ENCODE assay signal across 8 cellular contexts in the genomic region with DNA sequence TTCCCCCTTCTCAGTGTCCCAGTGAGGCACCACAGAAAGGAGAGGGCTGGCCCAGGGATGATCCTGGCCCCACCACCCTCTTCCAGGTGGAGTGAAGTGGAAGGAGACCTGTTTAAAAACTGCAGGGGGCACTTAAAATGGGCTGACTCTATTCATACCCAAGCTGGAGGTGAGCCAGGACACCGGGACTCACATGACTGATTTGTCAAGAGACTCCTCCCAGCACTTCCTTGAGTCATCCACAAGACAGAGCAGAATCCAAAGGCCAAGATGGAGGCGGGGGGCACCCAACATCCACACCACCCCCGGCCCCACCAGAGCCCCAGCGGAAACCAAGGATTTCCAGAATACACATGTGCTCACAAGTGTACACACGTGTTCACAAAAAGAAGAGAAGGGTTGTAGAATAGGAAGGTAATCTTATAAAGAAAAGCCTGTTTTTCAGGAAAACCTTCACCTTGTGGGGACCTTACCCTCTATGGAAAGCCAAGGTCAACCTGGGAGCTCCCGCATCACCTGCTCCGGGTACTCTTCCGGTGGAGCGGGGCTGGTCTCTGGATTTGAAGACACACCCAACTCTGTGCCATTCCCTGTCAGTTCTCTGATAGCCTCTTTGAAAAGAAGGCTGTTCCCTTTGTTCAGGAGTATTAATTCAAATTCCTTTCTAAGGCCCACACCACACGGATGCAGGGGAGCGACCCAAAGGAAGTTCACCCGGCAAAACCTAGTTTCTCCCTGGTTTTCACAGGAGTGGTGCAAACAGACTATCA. TPM values are rescaled to one million over a fixed set of nuclear protein-coding genes. Genes with fewer than 3 reads are reported as not detected.
DNase-seq lines count a peak whose midpoint lies in the region; ATAC-seq and TF ChIP-seq lines count a peak whose summit lies in the region.

No MANE protein-coding gene starts in this region.

- peak overlapping the region; percentile 86 to 99 (median 96) for H3K4me2 ChIP-seq in BLaER1 treated with 17β-estradiol and CSF1 and Interleukin-3, amounts not matched to agents 10 nM and 100 nM
- no peak overlapping the region for H3K4me2 ChIP-seq in mesenchymal stem cell (ENCODE audit: low read length, poor library complexity, severe bottlenecking)

- peak; percentile 59 for DNase-seq in NCI-H1092 treated with DMSO at 0.1 percent for 48 hours (lab: John Stamatoyannopoulos, UW)
- peak; percentile 52 for DNase-seq in cerebellum (ENCODE audit: low spot score)
- DNase-seq in mesenchymal stem cell: peak; percentile 81
- DNase-seq in CD8-positive, alpha-beta T cell: no peak
- no peak for DNase-seq in SHP77 (lab: John Stamatoyannopoulos, UW)
- DNase-seq in UCSD-AML1 (lab: John Stamatoyannopoulos, UW; ENCODE audit: unreplicated experiment): no peak
- DNase-seq in CD8-positive, alpha-beta memory T cell: no peak

- H3K4me1 ChIP-seq in BLaER1 treated with 17β-estradiol and CSF1 and Interleukin-3, amounts not matched to agents 10 nM and 100 nM: peaks cover 98 to 100% (median 100%) of the 10 kb centered on the region in 10 experiments
- H3K4me1 ChIP-seq in mesenchymal stem cell (ENCODE audit: control insufficient read depth, insufficient read depth, low read depth, low read length): peaks cover 71% of the 10 kb centered on the region
- no peaks in the 10 kb centered on the region for H3K4me1 ChIP-seq in CD8-positive, alpha-beta T cell (ENCODE audit: insufficient read depth, low read length)
- no peaks in the 10 kb centered on the region for H3K4me1 ChIP-seq in CD8-positive, alpha-beta memory T cell (ENCODE audit: insufficient read depth, low read length)

- H3K9me3 Mint-ChIP-seq in CD8-positive, alpha-beta T cell: no peaks in the 10 kb centered on the region
- H3K9me3 Mint-ChIP-seq in CD8-positive, alpha-beta memory T cell: no peaks in the 10 kb centered on the region

- no peak overlapping the region for H2AFZ ChIP-seq in mesenchymal stem cell (ENCODE audit: low read depth, low read length)

- peak overlapping the region in 1 of 2 experiments; percentile 51 for H2BK12ac ChIP-seq in mesenchymal stem cell (ENCODE audit: low read length in 2 of 2)

- H3K36me3 Mint-ChIP-seq in CD8-positive, alpha-beta T cell: no peaks in the 10 kb centered on the region
- H3K36me3 Mint-ChIP-seq in CD8-positive, alpha-beta memory T cell: no peaks in the 10 kb centered on the region

- peak overlapping the region; percentile 71 for H2AK5ac ChIP-seq in mesenchymal stem cell (ENCODE audit: low read length, severe bottlenecking)

- H4K20me1 ChIP-seq in BLaER1 treated with 17β-estradiol and CSF1 and Interleukin-3, amounts not matched to agents 10 nM and 100 nM: peaks cover 100% of the 10 kb centered on the region in 11 experiments

- H3K36me3 ChIP-seq in BLaER1 treated with 17β-estradiol and CSF1 and Interleukin-3, amounts not matched to agents 10 nM and 100 nM: peaks cover 6 to 45% (median 27%) of the 10 kb centered on the region in 11 experiments; a peak in 19 of 22 replicates
- peaks cover 12 to 18% of the 10 kb centered on the region in 2 experiments for H3K36me3 ChIP-seq in mesenchymal stem cell (ENCODE audit: control insufficient read depth in 1 of 2, insufficient read depth in 2 of 2, low read depth in 1 of 2, low read length in 2 of 2)
- H3K36me3 ChIP-seq in CD8-positive, alpha-beta T cell (ENCODE audit: insufficient read depth, low read length): no peaks in the 10 kb centered on the region
- no peaks in the 10 kb centered on the region for H3K36me3 ChIP-seq in CD8-positive, alpha-beta memory T cell (ENCODE audit: insufficient read depth, low read length)

- H2BK5ac ChIP-seq in mesenchymal stem cell (ENCODE audit: low read depth, low read length, poor library complexity, severe bottlenecking): no peak overlapping the region

- H3K79me1 ChIP-seq in mesenchymal stem cell (replicated peaks; ENCODE audit: low read length, poor library complexity, severe bottlenecking): peaks cover 7% of the 10 kb centered on the region

- peak overlapping the region in 10 of 11 experiments; percentile 69 to 92 (median 82); a peak in 20 of 22 replicates for H3K27ac ChIP-seq in BLaER1 treated with 17β-estradiol and CSF1 and Interleukin-3, amounts not matched to agents 10 nM and 100 nM
- H3K27ac ChIP-seq in mesenchymal stem cell (ENCODE audit: low read length, poor library complexity, severe bottlenecking): no peak overlapping the region
- H3K27ac ChIP-seq in CD8-positive, alpha-beta T cell (ENCODE audit: low read depth, low read length): no peak overlapping the region
- no peak overlapping the region for H3K27ac ChIP-seq in CD8-positive, alpha-beta memory T cell (ENCODE audit: low read depth, low read length)

- peak overlapping the region; percentile 81 for H2BK120ac ChIP-seq in mesenchymal stem cell (ENCODE audit: low read depth, low read length)

- CTCF ChIA-PET in CD8-positive, alpha-beta T cell (lab: Charles Lee): no interaction called here
- CTCF ChIA-PET in CD8-positive, alpha-beta memory T cell (lab: Charles Lee): no interaction called here

- ATAC-seq in CD8-positive, alpha-beta T cell: no peak

- H3K4me3 Mint-ChIP-seq in CD8-positive, alpha-beta T cell: no peak overlapping the region
- H3K4me3 Mint-ChIP-seq in CD8-positive, alpha-beta memory T cell: no peak overlapping the region

- H3K18ac ChIP-seq in mesenchymal stem cell (ENCODE audit: low read depth in 1 of 2, low read length in 2 of 2): peak overlapping the region; percentile 58 to 68

- H3K14ac ChIP-seq in mesenchymal stem cell (ENCODE audit: low read length in 2 of 2): no peak overlapping the region

- H3K23ac ChIP-seq in mesenchymal stem cell (ENCODE audit: low read length in 2 of 2): no peak overlapping the region

- TF ChIP-seq CTCF in CD8-positive, alpha-beta T cell (IDR thresholded peaks at IDR 0.05): no peak

- H3K27ac Mint-ChIP-seq in CD8-positive, alpha-beta T cell: no peak overlapping the region
- peak overlapping the region in 1 of 8 donors; percentile 30 for H3K27ac Mint-ChIP-seq in CD8-positive, alpha-beta memory T cell

- POLR2A ChIA-PET in CD8-positive, alpha-beta T cell (lab: Charles Lee): no interaction called here
- POLR2A ChIA-PET in CD8-positive, alpha-beta memory T cell (lab: Charles Lee): no interaction called here

- H4K91ac ChIP-seq in mesenchymal stem cell (ENCODE audit: low read length): no peak overlapping the region

- H3K9me3 ChIP-seq in BLaER1 treated with 17β-estradiol and CSF1 and Interleukin-3, amounts not matched to agents 10 nM and 100 nM (replicated peaks in 1 of 11): no peaks in the 10 kb centered on the region
- H3K9me3 ChIP-seq in mesenchymal stem cell (ENCODE audit: control insufficient read depth, low read length): no peaks in the 10 kb centered on the region
- no peaks in the 10 kb centered on the region for H3K9me3 ChIP-seq in CD8-positive, alpha-beta T cell (ENCODE audit: low read length)
- no peaks in the 10 kb centered on the region for H3K9me3 ChIP-seq in CD8-positive, alpha-beta memory T cell (ENCODE audit: low read length)

- peak overlapping the region; percentile 57 for H4K8ac ChIP-seq in mesenchymal stem cell (ENCODE audit: low read length)

- H3K4me1 Mint-ChIP-seq in CD8-positive, alpha-beta T cell (ENCODE audit: low read depth): peaks cover 6% of the 10 kb centered on the region
- peaks cover 7 to 9% (median 9%) of the 10 kb centered on the region in 3 donors for H3K4me1 Mint-ChIP-seq in CD8-positive, alpha-beta memory T cell

- H3K4ac ChIP-seq in mesenchymal stem cell (ENCODE audit: low read depth in 1 of 2, low read length in 2 of 2): peak overlapping the region in 1 of 2 experiments; percentile 26

- WGBS in mesenchymal stem cell: 84% methylated on average over 9 of the region's 12 CpGs

- peak overlapping the region in 9 of 11 experiments; percentile 61 to 82 (median 73); a peak in 18 of 22 replicates for H3K9ac ChIP-seq in BLaER1 treated with 17β-estradiol and CSF1 and Interleukin-3, amounts not matched to agents 10 nM and 100 nM
- H3K9ac ChIP-seq in mesenchymal stem cell (ENCODE audit: low read length): peak overlapping the region; percentile 73

- H3K27me3 Mint-ChIP-seq in CD8-positive, alpha-beta T cell (ENCODE audit: low read depth): peaks cover 53% of the 10 kb centered on the region
- peaks cover 27 to 75% of the 10 kb centered on the region in 2 donors for H3K27me3 Mint-ChIP-seq in CD8-positive, alpha-beta memory T cell

- H3K27me3 ChIP-seq in BLaER1 treated with 17β-estradiol and CSF1 and Interleukin-3, amounts not matched to agents 10 nM and 100 nM: no peaks in the 10 kb centered on the region
- no peaks in the 10 kb centered on the region for H3K27me3 ChIP-seq in mesenchymal stem cell (ENCODE audit: control insufficient read depth in 1 of 2, insufficient read depth in 1 of 2, low read length in 2 of 2)
- H3K27me3 ChIP-seq in CD8-positive, alpha-beta T cell (ENCODE audit: insufficient read depth, low read length): peaks cover 1% of the 10 kb centered on the region
- H3K27me3 ChIP-seq in CD8-positive, alpha-beta memory T cell (ENCODE audit: insufficient read depth, low read length, poor library complexity, severe bottlenecking): peaks cover 5% of the 10 kb centered on the region

- peak overlapping the region in 5 of 10 experiments; percentile 4 to 48 (median 40); a peak in 8 of 20 replicates for H3K4me3 ChIP-seq in BLaER1 treated with 17β-estradiol and CSF1 and Interleukin-3, amounts not matched to agents 10 nM and 100 nM
- no peak overlapping the region for H3K4me3 ChIP-seq in mesenchymal stem cell (ENCODE audit: insufficient read depth in 1 of 2, low read depth in 1 of 2, low read length in 2 of 2)
- no peak overlapping the region for H3K4me3 ChIP-seq in CD8-positive, alpha-beta T cell (ENCODE audit: low read depth, low read length)
- H3K4me3 ChIP-seq in CD8-positive, alpha-beta memory T cell (ENCODE audit: low read length): no peak overlapping the region

- intact Hi-C loops in CD8-positive, alpha-beta T cell (cut with DNase I, micrococcal nuclease): no loop called here

- H2BK15ac ChIP-seq in mesenchymal stem cell (ENCODE audit: low read depth, poor library complexity, severe bottlenecking): peak overlapping the region; percentile 8

RNA-seq across cellular contexts. Expression of a gene that starts 10.9 kb away (rescaled TPM):
- total RNA-seq in cerebellum: 57.7 TPM
- polyA plus RNA-seq in mesenchymal stem cell (2013, experiment 1 of 2): 58.2 TPM
- 55.7 TPM for polyA plus RNA-seq in mesenchymal stem cell (2013, experiment 2 of 2)
- under 1 TPM; 0.38 to 0.78 TPM for total RNA-seq in CD8-positive, alpha-beta T cell
- total RNA-seq in CD8-positive, alpha-beta memory T cell: 1 to 10 TPM; 1.4 to 1.8 TPM
- polyA plus RNA-seq in CD8-positive, alpha-beta memory T cell: 2.8 TPM

Comparison
In these comparisons a context has a peak if more than half of its experiments do, and no peak if none do; other contexts are left out.
1. H3K27ac ChIP-seq: peak in BLaER1 treated with 17β-estradiol and CSF1 and Interleukin-3, amounts not matched to agents 10 nM and 100 nM (10 of 11); none in mesenchymal stem cell (single experiment), CD8-positive, alpha-beta T cell (single experiment) and CD8-positive, alpha-beta memory T cell (single experiment).
2. DNase-seq: peak in NCI-H1092 treated with DMSO at 0.1 percent for 48 hours (single experiment), cerebellum (single experiment) and mesenchymal stem cell (single experiment); none in CD8-positive, alpha-beta T cell (0 of 7), SHP77 (0 of 2), UCSD-AML1 (single experiment) and CD8-positive, alpha-beta memory T cell (0 of 5).
3. RNA of a gene that starts 10.9 kb away (total RNA-seq): 57.7 TPM in cerebellum (single experiment); 1.4 to 1.8 TPM in CD8-positive, alpha-beta memory T cell and 0.38 to 0.78 TPM in CD8-positive, alpha-beta T cell; every median in the first group is over 10 times any median in the second.